Comparison of ENCODE assay signal across 1 cellular context in genomic region chr3:184327171-184327570, GRCh38.
TF ChIP-seq lines count a peak whose summit lies in the region.

No MANE protein-coding gene starts in this region.

TF ChIP-seq in GM12878, 131 proteins besides CTCF, POLR2A, EP300 and RAD21:
- no peak for TF ChIP-seq PAX5 (IDR thresholded peaks at IDR 0.05; ENCODE audit: borderline replicate concordance, low read depth, low read length)
- no peak for TF ChIP-seq NKRF (conservative IDR thresholded peaks at IDR 0.05)
- no peak for TF ChIP-seq SMAD5 (IDR thresholded peaks at IDR 0.05; ENCODE audit: low read depth)
- TF ChIP-seq SKIL (IDR thresholded peaks at IDR 0.05; ENCODE audit: low read depth, poor library complexity, severe bottlenecking): no peak
- no peak for TF ChIP-seq CEBPZ (IDR thresholded peaks at IDR 0.05; ENCODE audit: low read depth, low read length)
- no peak for TF ChIP-seq SREBF2 (IDR thresholded peaks at IDR 0.05; ENCODE audit: low read length)
